Comparison of ENCODE assay signal across 1 cellular context in the genomic region with DNA sequence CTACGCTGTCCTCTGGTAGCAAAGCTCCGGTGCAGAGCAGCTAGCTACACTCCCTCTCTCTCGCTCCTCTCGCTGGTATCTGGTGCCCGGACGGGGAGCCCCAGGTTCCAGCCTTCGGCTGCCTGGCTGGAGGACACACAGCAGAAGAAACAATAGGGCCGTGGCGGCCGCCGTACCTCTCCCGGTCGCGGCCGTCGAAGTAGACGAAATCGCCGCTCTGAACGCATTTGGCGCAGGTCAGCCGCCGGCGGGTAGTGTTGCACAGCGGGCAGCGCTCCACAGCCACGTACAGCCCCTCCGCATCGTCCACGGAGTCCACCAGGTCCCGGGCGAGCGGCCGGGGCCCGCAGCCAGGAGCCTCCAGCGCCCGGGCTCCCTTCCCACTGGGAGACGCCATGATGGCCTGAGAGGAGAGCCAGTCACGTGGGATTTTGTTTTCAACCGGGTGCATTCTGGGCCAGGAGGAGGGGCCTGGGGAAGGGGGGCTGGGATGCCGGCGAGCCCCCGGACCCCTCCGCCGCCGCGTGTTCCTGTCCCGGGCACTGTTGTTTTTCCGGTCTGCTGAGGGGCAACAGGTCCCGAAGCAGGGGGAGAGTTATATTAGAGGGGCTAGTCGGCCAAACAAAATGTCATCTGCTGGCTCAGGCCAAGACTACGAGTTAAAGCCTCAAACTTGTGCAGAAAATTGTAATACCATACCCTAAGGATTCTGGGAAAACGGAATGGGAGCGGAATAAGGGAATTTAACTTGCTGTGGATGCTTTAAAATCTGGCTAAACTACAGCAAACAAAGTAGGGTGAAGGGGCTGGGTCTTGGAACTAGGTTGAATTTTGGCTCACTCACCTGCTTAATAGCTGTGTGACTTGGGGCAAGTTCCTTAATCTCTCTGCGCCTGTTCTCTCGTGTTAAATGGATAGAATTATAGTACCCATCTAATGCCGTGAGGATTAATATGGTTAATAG.
TF ChIP-seq lines count a peak whose summit lies in the region.

A gene with protein sequence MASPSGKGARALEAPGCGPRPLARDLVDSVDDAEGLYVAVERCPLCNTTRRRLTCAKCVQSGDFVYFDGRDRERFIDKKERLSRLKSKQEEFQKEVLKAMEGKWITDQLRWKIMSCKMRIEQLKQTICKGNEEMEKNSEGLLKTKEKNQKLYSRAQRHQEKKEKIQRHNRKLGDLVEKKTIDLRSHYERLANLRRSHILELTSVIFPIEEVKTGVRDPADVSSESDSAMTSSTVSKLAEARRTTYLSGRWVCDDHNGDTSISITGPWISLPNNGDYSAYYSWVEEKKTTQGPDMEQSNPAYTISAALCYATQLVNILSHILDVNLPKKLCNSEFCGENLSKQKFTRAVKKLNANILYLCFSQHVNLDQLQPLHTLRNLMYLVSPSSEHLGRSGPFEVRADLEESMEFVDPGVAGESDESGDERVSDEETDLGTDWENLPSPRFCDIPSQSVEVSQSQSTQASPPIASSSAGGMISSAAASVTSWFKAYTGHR (minus strand): TSS at position 405 of the 964 bp plus-strand sequence. CDS start 8 bp downstream, at position 397.

TF ChIP-seq in HepG2, 621 proteins besides CTCF, POLR2A, EP300 and RAD21 (continued from another document and continues in another):
- TF ChIP-seq, protein P1, sequence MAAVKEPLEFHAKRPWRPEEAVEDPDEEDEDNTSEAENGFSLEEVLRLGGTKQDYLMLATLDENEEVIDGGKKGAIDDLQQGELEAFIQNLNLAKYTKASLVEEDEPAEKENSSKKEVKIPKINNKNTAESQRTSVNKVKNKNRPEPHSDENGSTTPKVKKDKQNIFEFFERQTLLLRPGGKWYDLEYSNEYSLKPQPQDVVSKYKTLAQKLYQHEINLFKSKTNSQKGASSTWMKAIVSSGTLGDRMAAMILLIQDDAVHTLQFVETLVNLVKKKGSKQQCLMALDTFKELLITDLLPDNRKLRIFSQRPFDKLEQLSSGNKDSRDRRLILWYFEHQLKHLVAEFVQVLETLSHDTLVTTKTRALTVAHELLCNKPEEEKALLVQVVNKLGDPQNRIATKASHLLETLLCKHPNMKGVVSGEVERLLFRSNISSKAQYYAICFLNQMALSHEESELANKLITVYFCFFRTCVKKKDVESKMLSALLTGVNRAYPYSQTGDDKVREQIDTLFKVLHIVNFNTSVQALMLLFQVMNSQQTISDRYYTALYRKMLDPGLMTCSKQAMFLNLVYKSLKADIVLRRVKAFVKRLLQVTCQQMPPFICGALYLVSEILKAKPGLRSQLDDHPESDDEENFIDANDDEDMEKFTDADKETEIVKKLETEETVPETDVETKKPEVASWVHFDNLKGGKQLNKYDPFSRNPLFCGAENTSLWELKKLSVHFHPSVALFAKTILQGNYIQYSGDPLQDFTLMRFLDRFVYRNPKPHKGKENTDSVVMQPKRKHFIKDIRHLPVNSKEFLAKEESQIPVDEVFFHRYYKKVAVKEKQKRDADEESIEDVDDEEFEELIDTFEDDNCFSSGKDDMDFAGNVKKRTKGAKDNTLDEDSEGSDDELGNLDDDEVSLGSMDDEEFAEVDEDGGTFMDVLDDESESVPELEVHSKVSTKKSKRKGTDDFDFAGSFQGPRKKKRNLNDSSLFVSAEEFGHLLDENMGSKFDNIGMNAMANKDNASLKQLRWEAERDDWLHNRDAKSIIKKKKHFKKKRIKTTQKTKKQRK (IDR thresholded peaks at IDR 0.05; ENCODE audit: low read length), result no peak
- TF ChIP-seq, protein P2, sequence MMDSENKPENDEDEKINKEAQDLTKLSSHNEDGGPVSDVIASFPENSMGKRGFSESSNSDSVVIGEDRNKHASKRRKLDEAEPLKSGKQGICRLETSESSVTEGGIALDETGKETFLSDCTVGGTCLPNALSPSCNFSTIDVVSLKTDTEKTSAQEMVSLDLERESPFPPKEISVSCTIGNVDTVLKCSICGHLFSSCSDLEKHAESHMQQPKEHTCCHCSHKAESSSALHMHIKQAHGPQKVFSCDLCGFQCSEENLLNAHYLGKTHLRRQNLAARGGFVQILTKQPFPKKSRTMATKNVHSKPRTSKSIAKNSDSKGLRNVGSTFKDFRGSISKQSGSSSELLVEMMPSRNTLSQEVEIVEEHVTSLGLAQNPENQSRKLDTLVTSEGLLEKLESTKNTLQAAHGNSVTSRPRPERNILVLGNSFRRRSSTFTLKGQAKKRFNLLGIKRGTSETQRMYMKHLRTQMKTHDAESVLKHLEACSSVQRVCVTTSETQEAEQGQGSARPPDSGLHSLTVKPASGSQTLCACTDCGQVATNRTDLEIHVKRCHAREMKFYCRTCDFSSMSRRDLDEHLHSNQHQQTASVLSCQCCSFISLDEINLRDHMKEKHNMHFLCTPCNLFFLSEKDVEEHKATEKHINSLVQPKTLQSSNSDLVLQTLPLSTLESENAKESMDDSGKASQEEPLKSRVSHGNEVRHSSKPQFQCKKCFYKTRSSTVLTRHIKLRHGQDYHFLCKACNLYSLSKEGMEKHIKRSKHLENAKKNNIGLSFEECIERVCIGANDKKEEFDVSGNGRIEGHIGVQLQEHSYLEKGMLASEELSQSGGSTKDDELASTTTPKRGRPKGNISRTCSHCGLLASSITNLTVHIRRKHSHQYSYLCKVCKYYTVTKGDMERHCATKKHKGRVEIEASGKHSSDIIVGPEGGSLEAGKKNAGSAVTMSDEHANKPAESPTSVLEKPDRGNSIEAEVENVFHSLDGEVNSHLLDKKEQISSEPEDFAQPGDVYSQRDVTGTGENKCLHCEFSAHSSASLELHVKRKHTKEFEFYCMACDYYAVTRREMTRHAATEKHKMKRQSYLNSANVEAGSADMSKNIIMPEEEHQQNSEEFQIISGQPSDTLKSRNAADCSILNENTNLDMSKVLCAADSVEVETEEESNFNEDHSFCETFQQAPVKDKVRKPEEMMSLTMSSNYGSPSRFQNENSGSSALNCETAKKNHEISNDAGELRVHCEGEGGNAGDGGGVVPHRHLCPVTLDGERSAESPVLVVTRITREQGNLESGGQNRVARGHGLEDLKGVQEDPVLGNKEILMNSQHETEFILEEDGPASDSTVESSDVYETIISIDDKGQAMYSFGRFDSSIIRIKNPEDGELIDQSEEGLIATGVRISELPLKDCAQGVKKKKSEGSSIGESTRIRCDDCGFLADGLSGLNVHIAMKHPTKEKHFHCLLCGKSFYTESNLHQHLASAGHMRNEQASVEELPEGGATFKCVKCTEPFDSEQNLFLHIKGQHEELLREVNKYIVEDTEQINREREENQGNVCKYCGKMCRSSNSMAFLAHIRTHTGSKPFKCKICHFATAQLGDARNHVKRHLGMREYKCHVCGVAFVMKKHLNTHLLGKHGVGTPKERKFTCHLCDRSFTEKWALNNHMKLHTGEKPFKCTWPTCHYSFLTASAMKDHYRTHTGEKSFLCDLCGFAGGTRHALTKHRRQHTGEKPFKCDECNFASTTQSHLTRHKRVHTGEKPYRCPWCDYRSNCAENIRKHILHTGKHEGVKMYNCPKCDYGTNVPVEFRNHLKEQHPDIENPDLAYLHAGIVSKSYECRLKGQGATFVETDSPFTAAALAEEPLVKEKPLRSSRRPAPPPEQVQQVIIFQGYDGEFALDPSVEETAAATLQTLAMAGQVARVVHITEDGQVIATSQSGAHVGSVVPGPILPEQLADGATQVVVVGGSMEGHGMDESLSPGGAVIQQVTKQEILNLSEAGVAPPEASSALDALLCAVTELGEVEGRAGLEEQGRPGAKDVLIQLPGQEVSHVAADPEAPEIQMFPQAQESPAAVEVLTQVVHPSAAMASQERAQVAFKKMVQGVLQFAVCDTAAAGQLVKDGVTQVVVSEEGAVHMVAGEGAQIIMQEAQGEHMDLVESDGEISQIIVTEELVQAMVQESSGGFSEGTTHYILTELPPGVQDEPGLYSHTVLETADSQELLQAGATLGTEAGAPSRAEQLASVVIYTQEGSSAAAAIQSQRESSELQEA (CRISPR knock-in tag; IDR thresholded peaks at IDR 0.05; ENCODE audit: not compliant biosample characterization), result no peak
- TF ChIP-seq MZF1 (CRISPR knock-in tag; IDR thresholded peaks at IDR 0.05; ENCODE audit: borderline replicate concordance) (no peak), KDM6A (CRISPR knock-in tag; IDR thresholded peaks at IDR 0.05; ENCODE audit: low read depth) (no peak), FOSL1 (CRISPR knock-in tag; IDR thresholded peaks at IDR 0.05; ENCODE audit: borderline replicate concordance) (0 out of 2 replicates have a peak, but pooled peaks have one; percentile 14), ZNF230 (CRISPR knock-in tag; IDR thresholded peaks at IDR 0.05) (0 out of 2 replicates have a peak, but pooled peaks have one; percentile 5), MBD4 (IDR thresholded peaks at IDR 0.05; ENCODE audit: borderline replicate concordance, low read length) (no peak), SRSF1 (optimal IDR thresholded peaks at IDR 0.05; ENCODE audit: low read depth, low read length) (peak; percentile 66), ZMYM2 (CRISPR knock-in tag; IDR thresholded peaks at IDR 0.05) (no peak; the same call in 1 of the 2 replicates), SNRNP70 (IDR thresholded peaks at IDR 0.05; ENCODE audit: low read depth, low read length) (no peak), ZC3H4 (CRISPR knock-in tag; IDR thresholded peaks at IDR 0.05; ENCODE audit: borderline replicate concordance) (no peak), ZNF430 (CRISPR knock-in tag; IDR thresholded peaks at IDR 0.05) (peak; percentile 57; the same call in 1 of the 2 replicates), ZNF607 (CRISPR knock-in tag; IDR thresholded peaks at IDR 0.05; ENCODE audit: borderline replicate concordance) (no peak), BRD4 (CRISPR knock-in tag; IDR thresholded peaks at IDR 0.05) (peak; percentile 71; the same call in 1 of the 2 replicates), XBP1 (CRISPR knock-in tag; IDR thresholded peaks at IDR 0.05) (no peak), ZNF749 (CRISPR knock-in tag; IDR thresholded peaks at IDR 0.05; ENCODE audit: borderline replicate concordance) (no peak), GLI4 (CRISPR knock-in tag; IDR thresholded peaks at IDR 0.05; ENCODE audit: borderline replicate concordance) (no peak), RBFOX2 (IDR thresholded peaks at IDR 0.05; ENCODE audit: low read depth, low read length) (peak; percentile 90), STAT5B (CRISPR knock-in tag; IDR thresholded peaks at IDR 0.05) (no peak), SKI (IDR thresholded peaks at IDR 0.05; ENCODE audit: partially characterized antibody) (no peak), SRSF4 (IDR thresholded peaks at IDR 0.05; ENCODE audit: low read depth, low read length, poor library complexity, severe bottlenecking) (no peak), MEIS2 (CRISPR knock-in tag; IDR thresholded peaks at IDR 0.05) (0 out of 2 replicates have a peak, but pooled peaks have one; percentile 35), ZFP36L2 (CRISPR knock-in tag; IDR thresholded peaks at IDR 0.05) (no peak), ZNF772 (CRISPR knock-in tag; IDR thresholded peaks at IDR 0.05) (peak; percentile 79)
- TF ChIP-seq, protein P3, sequence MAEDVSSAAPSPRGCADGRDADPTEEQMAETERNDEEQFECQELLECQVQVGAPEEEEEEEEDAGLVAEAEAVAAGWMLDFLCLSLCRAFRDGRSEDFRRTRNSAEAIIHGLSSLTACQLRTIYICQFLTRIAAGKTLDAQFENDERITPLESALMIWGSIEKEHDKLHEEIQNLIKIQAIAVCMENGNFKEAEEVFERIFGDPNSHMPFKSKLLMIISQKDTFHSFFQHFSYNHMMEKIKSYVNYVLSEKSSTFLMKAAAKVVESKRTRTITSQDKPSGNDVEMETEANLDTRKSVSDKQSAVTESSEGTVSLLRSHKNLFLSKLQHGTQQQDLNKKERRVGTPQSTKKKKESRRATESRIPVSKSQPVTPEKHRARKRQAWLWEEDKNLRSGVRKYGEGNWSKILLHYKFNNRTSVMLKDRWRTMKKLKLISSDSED (CRISPR knock-in tag; IDR thresholded peaks at IDR 0.05), result no peak
- TF ChIP-seq, protein P4, sequence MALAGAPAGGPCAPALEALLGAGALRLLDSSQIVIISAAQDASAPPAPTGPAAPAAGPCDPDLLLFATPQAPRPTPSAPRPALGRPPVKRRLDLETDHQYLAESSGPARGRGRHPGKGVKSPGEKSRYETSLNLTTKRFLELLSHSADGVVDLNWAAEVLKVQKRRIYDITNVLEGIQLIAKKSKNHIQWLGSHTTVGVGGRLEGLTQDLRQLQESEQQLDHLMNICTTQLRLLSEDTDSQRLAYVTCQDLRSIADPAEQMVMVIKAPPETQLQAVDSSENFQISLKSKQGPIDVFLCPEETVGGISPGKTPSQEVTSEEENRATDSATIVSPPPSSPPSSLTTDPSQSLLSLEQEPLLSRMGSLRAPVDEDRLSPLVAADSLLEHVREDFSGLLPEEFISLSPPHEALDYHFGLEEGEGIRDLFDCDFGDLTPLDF (CRISPR knock-in tag; IDR thresholded peaks at IDR 0.05), result no peak
- TF ChIP-seq, protein P5, sequence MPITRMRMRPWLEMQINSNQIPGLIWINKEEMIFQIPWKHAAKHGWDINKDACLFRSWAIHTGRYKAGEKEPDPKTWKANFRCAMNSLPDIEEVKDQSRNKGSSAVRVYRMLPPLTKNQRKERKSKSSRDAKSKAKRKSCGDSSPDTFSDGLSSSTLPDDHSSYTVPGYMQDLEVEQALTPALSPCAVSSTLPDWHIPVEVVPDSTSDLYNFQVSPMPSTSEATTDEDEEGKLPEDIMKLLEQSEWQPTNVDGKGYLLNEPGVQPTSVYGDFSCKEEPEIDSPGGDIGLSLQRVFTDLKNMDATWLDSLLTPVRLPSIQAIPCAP (CRISPR knock-in tag; IDR thresholded peaks at IDR 0.05; ENCODE audit: low read depth), result no peak
- TF ChIP-seq, protein P6, sequence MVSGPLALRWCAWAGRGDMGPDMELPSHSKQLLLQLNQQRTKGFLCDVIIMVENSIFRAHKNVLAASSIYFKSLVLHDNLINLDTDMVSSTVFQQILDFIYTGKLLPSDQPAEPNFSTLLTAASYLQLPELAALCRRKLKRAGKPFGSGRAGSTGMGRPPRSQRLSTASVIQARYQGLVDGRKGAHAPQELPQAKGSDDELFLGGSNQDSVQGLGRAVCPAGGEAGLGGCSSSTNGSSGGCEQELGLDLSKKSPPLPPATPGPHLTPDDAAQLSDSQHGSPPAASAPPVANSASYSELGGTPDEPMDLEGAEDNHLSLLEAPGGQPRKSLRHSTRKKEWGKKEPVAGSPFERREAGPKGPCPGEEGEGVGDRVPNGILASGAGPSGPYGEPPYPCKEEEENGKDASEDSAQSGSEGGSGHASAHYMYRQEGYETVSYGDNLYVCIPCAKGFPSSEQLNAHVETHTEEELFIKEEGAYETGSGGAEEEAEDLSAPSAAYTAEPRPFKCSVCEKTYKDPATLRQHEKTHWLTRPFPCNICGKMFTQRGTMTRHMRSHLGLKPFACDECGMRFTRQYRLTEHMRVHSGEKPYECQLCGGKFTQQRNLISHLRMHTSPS (CRISPR knock-in tag; IDR thresholded peaks at IDR 0.05; ENCODE audit: low read depth), result 0 out of 2 replicates have a peak, but pooled peaks have one; percentile 13
- TF ChIP-seq, protein P7, sequence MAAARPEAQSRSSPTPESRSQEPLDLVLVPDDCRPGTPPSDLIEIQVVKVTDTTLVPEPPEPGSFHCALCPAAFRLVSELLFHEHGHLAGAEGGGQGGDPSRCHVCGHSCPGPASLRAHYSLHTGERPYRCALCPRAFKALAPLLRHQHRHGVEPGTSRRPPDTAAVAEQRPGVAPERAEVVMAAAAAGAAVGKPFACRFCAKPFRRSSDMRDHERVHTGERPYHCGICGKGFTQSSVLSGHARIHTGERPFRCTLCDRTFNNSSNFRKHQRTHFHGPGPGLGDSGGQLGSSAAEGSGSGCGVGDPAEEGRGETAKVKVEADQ (CRISPR knock-in tag; IDR thresholded peaks at IDR 0.05; ENCODE audit: borderline replicate concordance), result no peak
- TF ChIP-seq, protein P8, sequence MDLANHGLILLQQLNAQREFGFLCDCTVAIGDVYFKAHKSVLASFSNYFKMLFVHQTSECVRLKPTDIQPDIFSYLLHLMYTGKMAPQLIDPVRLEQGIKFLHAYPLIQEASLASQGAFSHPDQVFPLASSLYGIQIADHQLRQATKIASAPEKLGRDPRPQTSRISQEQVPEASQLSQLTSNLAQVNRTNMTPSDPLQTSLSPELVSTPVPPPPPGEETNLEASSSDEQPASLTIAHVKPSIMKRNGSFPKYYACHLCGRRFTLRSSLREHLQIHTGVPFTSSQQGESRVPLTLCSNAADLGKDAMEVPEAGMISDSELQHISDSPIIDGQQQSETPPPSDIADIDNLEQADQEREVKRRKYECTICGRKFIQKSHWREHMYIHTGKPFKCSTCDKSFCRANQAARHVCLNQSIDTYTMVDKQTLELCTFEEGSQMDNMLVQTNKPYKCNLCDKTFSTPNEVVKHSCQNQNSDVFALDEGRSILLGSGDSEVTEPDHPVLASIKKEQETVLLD (CRISPR knock-in tag; IDR thresholded peaks at IDR 0.05; ENCODE audit: low read depth), result 0 out of 2 replicates have a peak, but pooled peaks have one; percentile 60
